ENCODE assay signal across 14 cellular contexts in genomic region chrX:64843224-64843623, GRCh38.
DNase-seq lines count a peak whose midpoint lies in the region; ATAC-seq and TF ChIP-seq lines count a peak whose summit lies in the region.
"Had no signal": no experiment of that assay in that cellular context is flagged by ENCODE, and none has a peak within 500 bp of the region (broad histone marks: within the 10 kb centered on the region; RNA-seq: fewer than 3 reads in every experiment).

No MANE protein-coding gene starts in this region.

- peaks cover 0 to 27% (median 16%) of the 10 kb centered on the region in 7 donors for H3K9me3 Mint-ChIP-seq in CD4-positive, CD25-positive, alpha-beta regulatory T cell
- H3K9me3 Mint-ChIP-seq in activated naive CD8-positive, alpha-beta T cell treated with anti-CD3 and anti-CD28 coated beads for 36 hours = peaks cover 35% of the 10 kb centered on the region
- peaks cover 5 to 18% of the 10 kb centered on the region in 2 donors for H3K9me3 Mint-ChIP-seq in natural killer cell

- peak overlapping the region; percentile 80 to 91 (median 87) for H3K27ac Mint-ChIP-seq in CD4-positive, CD25-positive, alpha-beta regulatory T cell
- H3K27ac Mint-ChIP-seq in activated naive CD8-positive, alpha-beta T cell treated with anti-CD3 and anti-CD28 coated beads for 36 hours = peak overlapping the region; percentile 95
- no peak overlapping the region for H3K27ac Mint-ChIP-seq in natural killer cell

- H3K9ac ChIP-seq in BLaER1 = 0 out of 2 replicates have a peak overlapping the region, but pooled peaks have one; percentile 19

- H3K36me3 ChIP-seq in BLaER1 = no peaks in the 10 kb centered on the region
- H3K36me3 ChIP-seq in CD4-positive, CD25-positive, alpha-beta regulatory T cell (ENCODE audit: control insufficient read depth, insufficient read depth, low read length) = no peaks in the 10 kb centered on the region
- H3K36me3 ChIP-seq: pancreas, upper lobe of left lung had no signal

- H3K27me3 ChIP-seq in BLaER1 = peaks cover 42% of the 10 kb centered on the region; the same call in 1 of the 2 replicates
- H3K27me3 ChIP-seq in CD4-positive, CD25-positive, alpha-beta regulatory T cell (ENCODE audit: control insufficient read depth, insufficient read depth, low read length) = no peaks in the 10 kb centered on the region
- H3K27me3 ChIP-seq: pancreas, upper lobe of left lung had no signal

- peak overlapping the region; percentile 71 for H3K27ac ChIP-seq in BLaER1
- no peak overlapping the region for H3K27ac ChIP-seq in CD4-positive, CD25-positive, alpha-beta regulatory T cell (ENCODE audit: insufficient read depth, low read length, poor library complexity, severe bottlenecking)
- H3K27ac ChIP-seq: pancreas, upper lobe of left lung had no signal

- peaks cover 36% of the 10 kb centered on the region for H3K9me3 ChIP-seq in BLaER1
- H3K9me3 ChIP-seq in CD4-positive, CD25-positive, alpha-beta regulatory T cell (ENCODE audit: control insufficient read depth in 2 of 2, low read length in 2 of 2) = peaks cover 22 to 50% of the 10 kb centered on the region in 2 experiments
- H3K9me3 ChIP-seq: pancreas, upper lobe of left lung had no signal

- no peak for TF ChIP-seq CTCF in natural killer cell (IDR thresholded peaks at IDR 0.05)

- peaks cover 12% of the 10 kb centered on the region for H3K36me3 Mint-ChIP-seq in CD4-positive, CD25-positive, alpha-beta regulatory T cell
- H3K36me3 Mint-ChIP-seq in activated naive CD8-positive, alpha-beta T cell treated with anti-CD3 and anti-CD28 coated beads for 36 hours = peaks cover 56% of the 10 kb centered on the region
- no peaks in the 10 kb centered on the region for H3K36me3 Mint-ChIP-seq in natural killer cell

- peak overlapping the region; percentile 86 for H3K4me2 ChIP-seq in BLaER1

- H3K4me1 Mint-ChIP-seq in CD4-positive, CD25-positive, alpha-beta regulatory T cell = peaks cover 0 to 48% (median 10%) of the 10 kb centered on the region in 4 donors
- peaks cover 25% of the 10 kb centered on the region for H3K4me1 Mint-ChIP-seq in activated naive CD8-positive, alpha-beta T cell treated with anti-CD3 and anti-CD28 coated beads for 36 hours
- H3K4me1 Mint-ChIP-seq in natural killer cell = no peaks in the 10 kb centered on the region

- no peak for ATAC-seq in CD4-positive, CD25-positive, alpha-beta regulatory T cell (ENCODE audit: low read depth in 2 of 2)
- ATAC-seq in GM21528 (IDR thresholded peaks at IDR 0.05; ENCODE audit: low FRiP score, unreplicated experiment) (no peak), natural killer cell (no peak)
- ATAC-seq: pancreas had no signal

- H3K4me3 ChIP-seq in BLaER1 = peak overlapping the region; percentile 48
- H3K4me3 ChIP-seq in CD4-positive, CD25-positive, alpha-beta regulatory T cell (ENCODE audit: low read depth, low read length) = peak overlapping the region; percentile 19
- H3K4me3 ChIP-seq: pancreas, upper lobe of left lung had no signal

- H3K4me1 ChIP-seq in BLaER1 = peaks cover 46% of the 10 kb centered on the region
- H3K4me1 ChIP-seq in CD4-positive, CD25-positive, alpha-beta regulatory T cell (ENCODE audit: control insufficient read depth, insufficient read depth, low read length, poor library complexity, severe bottlenecking) = peaks cover 21% of the 10 kb centered on the region
- H3K4me1 ChIP-seq: pancreas, upper lobe of left lung had no signal

- H4K20me1 ChIP-seq in BLaER1 = no peaks in the 10 kb centered on the region

- no peaks in the 10 kb centered on the region for H3K27me3 Mint-ChIP-seq in CD4-positive, CD25-positive, alpha-beta regulatory T cell
- H3K27me3 Mint-ChIP-seq in activated naive CD8-positive, alpha-beta T cell treated with anti-CD3 and anti-CD28 coated beads for 36 hours = no peaks in the 10 kb centered on the region
- H3K27me3 Mint-ChIP-seq in natural killer cell (ENCODE audit: low read depth in 2 of 2) = no peaks in the 10 kb centered on the region

- no peak for DNase-seq in CD4-positive, CD25-positive, alpha-beta regulatory T cell
- DNase-seq in NAMALWA (ENCODE audit: low spot score) (peak; percentile 2), cerebellar nuclear complex (lab: John Stamatoyannopoulos, UW) (no peak), natural killer cell (no peak)
- DNase-seq in activated naive CD8-positive, alpha-beta T cell treated with anti-CD3 and anti-CD28 coated beads for 36 hours = no peak
- DNase-seq: AML-193, aorta, H7, kidney, NCI-H1694, pancreas, upper lobe of left lung had no signal

- peak overlapping the region; percentile 20 to 80 (median 60) for H3K4me3 Mint-ChIP-seq in CD4-positive, CD25-positive, alpha-beta regulatory T cell
- H3K4me3 Mint-ChIP-seq in activated naive CD8-positive, alpha-beta T cell treated with anti-CD3 and anti-CD28 coated beads for 36 hours = no peak overlapping the region
- H3K4me3 Mint-ChIP-seq in natural killer cell = no peak overlapping the region

- intact Hi-C loops in natural killer cell (cut with micrococcal nuclease) = no loop called here

Comparison
In these comparisons a context has a peak if more than half of its experiments do, and no peak if none do; other contexts are left out.
1. H3K27ac Mint-ChIP-seq: peak in CD4-positive, CD25-positive, alpha-beta regulatory T cell (3 of 3) and activated naive CD8-positive, alpha-beta T cell treated with anti-CD3 and anti-CD28 coated beads for 36 hours (single experiment); none in natural killer cell (0 of 2).
2. H3K4me3 Mint-ChIP-seq: peak in CD4-positive, CD25-positive, alpha-beta regulatory T cell (4 of 4); none in activated naive CD8-positive, alpha-beta T cell treated with anti-CD3 and anti-CD28 coated beads for 36 hours (single experiment) and natural killer cell (single experiment).